1 cellular context compared by ENCODE assay signal in genomic region chr1:110390096-110390495, GRCh38.
TF ChIP-seq lines count a peak whose summit lies in the region.

No MANE protein-coding gene starts in this region.

TF ChIP-seq in HepG2, 621 proteins besides CTCF, POLR2A, EP300 and RAD21 (continued from another document):
- no peak for TF ChIP-seq DNMT3B (CRISPR knock-in tag; conservative IDR thresholded peaks at IDR 0.05)
- TF ChIP-seq ZNF576 (CRISPR knock-in tag; IDR thresholded peaks at IDR 0.05) = no peak
- TF ChIP-seq ZNF644 (CRISPR knock-in tag; IDR thresholded peaks at IDR 0.05; ENCODE audit: low read depth) = no peak
- TF ChIP-seq TBP (CRISPR knock-in tag; IDR thresholded peaks at IDR 0.05) = no peak
- no peak for TF ChIP-seq PTBP1 (IDR thresholded peaks at IDR 0.05; ENCODE audit: low read depth, low read length, poor library complexity, severe bottlenecking)
- TF ChIP-seq DBP (CRISPR knock-in tag; IDR thresholded peaks at IDR 0.05; ENCODE audit: not compliant biosample characterization) = no peak
- TF ChIP-seq NCOR1 (IDR thresholded peaks at IDR 0.05; ENCODE audit: borderline replicate concordance, low read length) = no peak
- no peak for TF ChIP-seq ZNF781 (CRISPR knock-in tag; IDR thresholded peaks at IDR 0.05; ENCODE audit: borderline replicate concordance, not compliant biosample characterization)
- TF ChIP-seq ZNF724P (CRISPR knock-in tag; IDR thresholded peaks at IDR 0.05; ENCODE audit: borderline replicate concordance) = no peak
